Comparison of ENCODE assay signal across 8 cellular contexts in genomic region chr10:119478111-119479047, GRCh38.
DNase-seq lines count a peak whose midpoint lies in the region; ATAC-seq and FAIRE-seq lines count a peak whose summit lies in the region.

No MANE protein-coding gene starts in this region.

- DNase-seq in central memory CD8-positive, alpha-beta T cell (ENCODE audit: low spot score in 2 of 2) = no peak
- DNase-seq in NCI-H2196 (lab: John Stamatoyannopoulos, UW; ENCODE audit: unreplicated experiment) = no peak
- no peak for DNase-seq in EL
- no peak for DNase-seq in NCI-H2227 treated with DMSO at 0.1 percent for 48 hours (lab: John Stamatoyannopoulos, UW)
- DNase-seq in HTR-8/SVneo (ENCODE audit: insufficient read length, low spot score) = no peak

- no peaks in the 10 kb centered on the region for H3K27me3 Mint-ChIP-seq in central memory CD8-positive, alpha-beta T cell

- no peak for FAIRE-seq in HTR-8/SVneo (lab: Jason Lieb, UNC)

- peak overlapping the region; percentile 66 for H3K27ac Mint-ChIP-seq in central memory CD8-positive, alpha-beta T cell (ENCODE audit: low read depth)

- peaks cover 31% of the 10 kb centered on the region for H3K4me1 Mint-ChIP-seq in central memory CD8-positive, alpha-beta T cell

- ATAC-seq in GM18498 (IDR thresholded peaks at IDR 0.05; ENCODE audit: unreplicated experiment) (peak; percentile 87), GM21423 (IDR thresholded peaks at IDR 0.05; ENCODE audit: unreplicated experiment) (peak; percentile 86), HG03520 (IDR thresholded peaks at IDR 0.05; ENCODE audit: unreplicated experiment) (peak; percentile 79)
- peak; percentile 70 for ATAC-seq in central memory CD8-positive, alpha-beta T cell (replicated peaks; ENCODE audit: extremely low read depth, poor library complexity, severe bottlenecking)

- peak overlapping the region; percentile 58 for H3K4me3 Mint-ChIP-seq in central memory CD8-positive, alpha-beta T cell

- H3K9me3 Mint-ChIP-seq in central memory CD8-positive, alpha-beta T cell = no peaks in the 10 kb centered on the region

- H3K36me3 Mint-ChIP-seq in central memory CD8-positive, alpha-beta T cell (ENCODE audit: insufficient read depth) = peaks cover 3% of the 10 kb centered on the region
